Comparison of ENCODE assay signal across 2 cellular contexts in genomic region chr16:3152022-3152272, GRCh38.
TF ChIP-seq lines count a peak whose summit lies in the region.

No MANE protein-coding gene starts in this region.

TF ChIP-seq in H1, 55 proteins besides CTCF, POLR2A, EP300 and RAD21 (continues in another document):
- no peak for TF ChIP-seq RNF2 (IDR thresholded peaks at IDR 0.05; ENCODE audit: borderline replicate concordance, low read depth, low read length, missing control alignments, poor library complexity, severe bottlenecking)
- no peak for TF ChIP-seq POU5F1 (IDR thresholded peaks at IDR 0.05; ENCODE audit: low read depth, low read length)
- TF ChIP-seq CHD7 (IDR thresholded peaks at IDR 0.05; ENCODE audit: insufficient replicate concordance, low read length) = no peak
- TF ChIP-seq RXRA (IDR thresholded peaks at IDR 0.05; ENCODE audit: insufficient read depth, low read depth, low read length) = no peak
- no peak for TF ChIP-seq ATF2 (IDR thresholded peaks at IDR 0.05; ENCODE audit: low read length)
- no peak for TF ChIP-seq GTF2F1 (IDR thresholded peaks at IDR 0.05; ENCODE audit: borderline replicate concordance, low read depth, low read length)
- TF ChIP-seq SRF (IDR thresholded peaks at IDR 0.05; ENCODE audit: low read depth, low read length) = no peak
- no peak for TF ChIP-seq SIRT6 (IDR thresholded peaks at IDR 0.05; ENCODE audit: low read length)
- no peak for TF ChIP-seq SAP30 (IDR thresholded peaks at IDR 0.05; ENCODE audit: insufficient read depth, insufficient replicate concordance, low read length)
- TF ChIP-seq CTBP2 (IDR thresholded peaks at IDR 0.05; ENCODE audit: borderline replicate concordance, insufficient read depth, insufficient read length, low read length) = no peak
- TF ChIP-seq, protein P1, sequence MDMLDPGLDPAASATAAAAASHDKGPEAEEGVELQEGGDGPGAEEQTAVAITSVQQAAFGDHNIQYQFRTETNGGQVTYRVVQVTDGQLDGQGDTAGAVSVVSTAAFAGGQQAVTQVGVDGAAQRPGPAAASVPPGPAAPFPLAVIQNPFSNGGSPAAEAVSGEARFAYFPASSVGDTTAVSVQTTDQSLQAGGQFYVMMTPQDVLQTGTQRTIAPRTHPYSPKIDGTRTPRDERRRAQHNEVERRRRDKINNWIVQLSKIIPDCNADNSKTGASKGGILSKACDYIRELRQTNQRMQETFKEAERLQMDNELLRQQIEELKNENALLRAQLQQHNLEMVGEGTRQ (IDR thresholded peaks at IDR 0.05; ENCODE audit: low read length) = no peak
- TF ChIP-seq TCF12 (IDR thresholded peaks at IDR 0.05; ENCODE audit: low read depth, low read length) = no peak
- no peak for TF ChIP-seq CBX8 (IDR thresholded peaks at IDR 0.05; ENCODE audit: borderline replicate concordance, low read depth, low read length)

TF ChIP-seq in HEK293T, 16 proteins besides CTCF, POLR2A, EP300 and RAD21:
- TF ChIP-seq PKNOX1 (IDR thresholded peaks at IDR 0.05) (no peak), SUZ12 (IDR thresholded peaks at IDR 0.05) (no peak), FOXA1 (IDR thresholded peaks at IDR 0.05) (no peak), FOXK2 (IDR thresholded peaks at IDR 0.05) (no peak), NFRKB (IDR thresholded peaks at IDR 0.05) (no peak), LEF1 (IDR thresholded peaks at IDR 0.05; ENCODE audit: borderline replicate concordance) (no peak), L3MBTL2 (conservative IDR thresholded peaks at IDR 0.05) (no peak), ZNF384 (IDR thresholded peaks at IDR 0.05) (no peak), ARNT (IDR thresholded peaks at IDR 0.05) (no peak), HDGF (IDR thresholded peaks at IDR 0.05; ENCODE audit: borderline replicate concordance) (no peak), SP1 (IDR thresholded peaks at IDR 0.05) (no peak), CTBP1 (IDR thresholded peaks at IDR 0.05; ENCODE audit: borderline replicate concordance) (no peak), BHLHE40 (IDR thresholded peaks at IDR 0.05; ENCODE audit: borderline replicate concordance) (no peak)
